In genomic region chr15:67114846-67115521, GRCh38 we compare ENCODE assay signal across 1 cellular context.
TF ChIP-seq lines count a peak whose summit lies in the region.

No MANE protein-coding gene starts in this region.

TF ChIP-seq in SK-N-SH, 30 proteins besides CTCF, POLR2A, EP300 and RAD21 (continued from another document):
- TF ChIP-seq, protein P1, sequence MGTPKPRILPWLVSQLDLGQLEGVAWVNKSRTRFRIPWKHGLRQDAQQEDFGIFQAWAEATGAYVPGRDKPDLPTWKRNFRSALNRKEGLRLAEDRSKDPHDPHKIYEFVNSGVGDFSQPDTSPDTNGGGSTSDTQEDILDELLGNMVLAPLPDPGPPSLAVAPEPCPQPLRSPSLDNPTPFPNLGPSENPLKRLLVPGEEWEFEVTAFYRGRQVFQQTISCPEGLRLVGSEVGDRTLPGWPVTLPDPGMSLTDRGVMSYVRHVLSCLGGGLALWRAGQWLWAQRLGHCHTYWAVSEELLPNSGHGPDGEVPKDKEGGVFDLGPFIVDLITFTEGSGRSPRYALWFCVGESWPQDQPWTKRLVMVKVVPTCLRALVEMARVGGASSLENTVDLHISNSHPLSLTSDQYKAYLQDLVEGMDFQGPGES (IDR thresholded peaks at IDR 0.05; ENCODE audit: low read depth, low read length): no peak
- TF ChIP-seq MXI1 (IDR thresholded peaks at IDR 0.05; ENCODE audit: low read depth, low read length) (no peak), SIN3A (IDR thresholded peaks at IDR 0.05; ENCODE audit: borderline replicate concordance, low read depth, low read length) (no peak), EZH2phosphoT487 (IDR thresholded peaks at IDR 0.05; ENCODE audit: borderline replicate concordance, low read depth) (no peak), GABPA (IDR thresholded peaks at IDR 0.05; ENCODE audit: low read depth) (no peak), TCF12 (IDR thresholded peaks at IDR 0.05) (peak; percentile 25; the same call in 1 of the 2 replicates), TAF1 (IDR thresholded peaks at IDR 0.05; ENCODE audit: borderline replicate concordance, low read depth, low read length) (no peak)
